Comparison of ENCODE assay signal across 17 cellular contexts in genomic region chr4:11497972-11498371, GRCh38.
DNase-seq lines count a peak whose midpoint lies in the region; ATAC-seq and TF ChIP-seq lines count a peak whose summit lies in the region.
"Had no signal": no experiment of that assay in that cellular context is flagged by ENCODE, and none has a peak within 500 bp of the region (broad histone marks: within the 10 kb centered on the region; RNA-seq: fewer than 3 reads in every experiment).

No MANE protein-coding gene starts in this region.

- H3K36me3 Mint-ChIP-seq in MCF 10A (ENCODE audit: insufficient read depth, unreplicated experiment) = no peaks in the 10 kb centered on the region

- H3K79me2 ChIP-seq in mammary epithelial cell (ENCODE audit: insufficient read depth, low read length) = no peaks in the 10 kb centered on the region

- H3K27me3 Mint-ChIP-seq in MCF 10A (ENCODE audit: insufficient read depth, unreplicated experiment) = no peaks in the 10 kb centered on the region

- DNase-seq in mammary epithelial cell (peak; percentile 84), MCF 10A (ENCODE audit: unreplicated experiment) (no peak), glomerular visceral epithelial cell (ENCODE audit: extremely low spot score) (peak; percentile 42), myocyte (ENCODE audit: low read depth) (peak; percentile 43), tibial nerve (ENCODE audit: low spot score in 2 of 2) (no peak), globus pallidus (ENCODE audit: low spot score) (no peak)
- DNase-seq: CD8-positive, alpha-beta memory T cell; GOT3; NCI-H187 treated with DMSO at 0.1 percent for 48 hours; NCI-H2171; NCI-H446 treated with DMSO at 0.1 percent for 48 hours; NCI-H748 treated with DMSO at 0.1 percent for 48 hours; SHP77 treated with DMSO at 0.1 percent for 48 hours had no signal

- H3K27me3 ChIP-seq in mammary epithelial cell (ENCODE audit: insufficient read depth, low read length) = no peaks in the 10 kb centered on the region
- no peaks in the 10 kb centered on the region for H3K27me3 ChIP-seq in tibial nerve

- no peak for TF ChIP-seq EP300 in tibial nerve (IDR thresholded peaks at IDR 0.05)

- intact Hi-C loops in mammary epithelial cell (cut with micrococcal nuclease) (loop anchor here (1.0 to 10.0 kb wide), 7 partner anchors 70 to 916 kb away; partner anchors contain the start of gene HS3ST1), MCF 10A (cut with micrococcal nuclease) (loop anchor here (5.0 kb wide), 1 partner anchor 71 kb away; the partner anchor contains the start of gene HS3ST1)

- H3K27ac Mint-ChIP-seq in MCF 10A (ENCODE audit: low read depth, unreplicated experiment) = no peak overlapping the region
- H3K27ac Mint-ChIP-seq: CD8-positive, alpha-beta memory T cell had no signal

- CTCF ChIA-PET in mammary epithelial cell (lab: Charles Lee; ENCODE audit: low non-redundant PET) = interaction anchor here (0.5 to 0.7 kb wide), 4 partner anchors 56 to 225 kb away, joined by 3 to 5 read pairs (median 3); partner anchors contain the start of gene HS3ST1
- CTCF ChIA-PET in MCF 10A (lab: Yijun Ruan, JAX) = interaction anchor here (0.5 to 0.7 kb wide), 3 partner anchors 68 to 807 kb away, joined by 3 to 4 read pairs (median 3); no protein-coding TSS in a partner anchor

- WGBS in mammary epithelial cell (ENCODE audit: low coverage, missing lambda C conversion rate) = 14% methylated on average over 3 of the region's 3 CpGs
- WGBS in tibial nerve, 2 donors = 53 to 57% methylated on average over 3 of the region's 3 CpGs

- no peak overlapping the region for H3K4me3 ChIP-seq in mammary epithelial cell (replicated peaks in 1 of 3; ENCODE audit: insufficient read depth in 1 of 3, low read depth in 2 of 3, low read length in 3 of 3)
- H3K4me3 ChIP-seq in tibial nerve = no peak overlapping the region

- in situ Hi-C loops in mammary epithelial cell (cut with MboI; ENCODE audit: low sequenced_read_pairs in 2 of 2) = loop anchor here in 1 of 2 donors (10.0 kb wide), 1 partner anchor 137 kb away; no protein-coding TSS in a partner anchor

- dilution Hi-C loops in mammary epithelial cell (cut with HindIII; ENCODE audit: low sequenced_read_pairs) = no loop called here

- POLR2A ChIA-PET in MCF 10A (lab: Yijun Ruan, JAX) = no interaction called here

- TF ChIP-seq POLR2A in tibial nerve (IDR thresholded peaks at IDR 0.05) = no peak

- TF ChIP-seq CTCF in mammary epithelial cell (conservative IDR thresholded peaks at IDR 0.05 in 1 of 2, IDR thresholded peaks at IDR 0.05 in 1 of 2; ENCODE audit: extremely low read depth in 1 of 2, insufficient read depth in 1 of 2, low read depth in 1 of 2, low read length in 2 of 2) (no peak), MCF 10A (IDR thresholded peaks at IDR 0.05; ENCODE audit: unreplicated experiment) (no peak), tibial nerve (IDR thresholded peaks at IDR 0.05) (no peak)

- H2AFZ ChIP-seq in mammary epithelial cell (ENCODE audit: low read depth, low read length) = peak overlapping the region; percentile 43

- peak overlapping the region; percentile 20 for H3K4me2 ChIP-seq in mammary epithelial cell (ENCODE audit: insufficient read depth, low read depth, low read length)

- H3K9me3 ChIP-seq in mammary epithelial cell (replicated peaks; ENCODE audit: insufficient read depth, low read length) = no peaks in the 10 kb centered on the region
- peaks cover 0 to 13% (median 1%) of the 10 kb centered on the region in 4 donors for H3K9me3 ChIP-seq in tibial nerve

- H3K27ac ChIP-seq in mammary epithelial cell (ENCODE audit: insufficient read depth, low read depth, low read length) (peak overlapping the region; percentile 93), tibial nerve (no peak overlapping the region)
- H3K27ac ChIP-seq: 22Rv1 had no signal

- no peak overlapping the region for H3K4me3 Mint-ChIP-seq in MCF 10A (ENCODE audit: unreplicated experiment)
- H3K4me3 Mint-ChIP-seq: CD8-positive, alpha-beta memory T cell had no signal

- H3K36me3 ChIP-seq in mammary epithelial cell (ENCODE audit: insufficient read depth, low read length) = no peaks in the 10 kb centered on the region
- H3K36me3 ChIP-seq in tibial nerve = no peaks in the 10 kb centered on the region

- ATAC-seq in HG03139 (IDR thresholded peaks at IDR 0.05; ENCODE audit: unreplicated experiment) (no peak), HG03342 (IDR thresholded peaks at IDR 0.05; ENCODE audit: unreplicated experiment) (no peak)
- ATAC-seq: Panc1 had no signal

- no peaks in the 10 kb centered on the region for H4K20me1 ChIP-seq in mammary epithelial cell (ENCODE audit: insufficient read depth, low read length)

- no peaks in the 10 kb centered on the region for H3K9me3 Mint-ChIP-seq in MCF 10A (ENCODE audit: unreplicated experiment)

- BruUV-seq in mammary epithelial cell (replicated peaks; lab: Mats Ljungman, UMichigan) (no TSS peak), MCF 10A (replicated peaks; lab: Mats Ljungman, UMichigan) (no TSS peak)

- H3K4me1 ChIP-seq in mammary epithelial cell (ENCODE audit: insufficient read depth, low read length) (peaks cover 38% of the 10 kb centered on the region), tibial nerve (no peaks in the 10 kb centered on the region)

- H3K9ac ChIP-seq in mammary epithelial cell (ENCODE audit: insufficient read depth, low read length) = peak overlapping the region; percentile 68

- H3K4me1 Mint-ChIP-seq in MCF 10A (ENCODE audit: insufficient read depth, unreplicated experiment) = peaks cover 29% of the 10 kb centered on the region
- H3K4me1 Mint-ChIP-seq: CD8-positive, alpha-beta memory T cell had no signal

Comparison
In these comparisons a context has a peak if more than half of its experiments do, and no peak if none do; other contexts are left out.
1. DNase-seq: peak in mammary epithelial cell (single experiment), glomerular visceral epithelial cell (single experiment) and myocyte (single experiment); none in MCF 10A (single experiment), tibial nerve (0 of 2) and globus pallidus (single experiment).